ENCODE assay signal across 8 cellular contexts in the genomic region with DNA sequence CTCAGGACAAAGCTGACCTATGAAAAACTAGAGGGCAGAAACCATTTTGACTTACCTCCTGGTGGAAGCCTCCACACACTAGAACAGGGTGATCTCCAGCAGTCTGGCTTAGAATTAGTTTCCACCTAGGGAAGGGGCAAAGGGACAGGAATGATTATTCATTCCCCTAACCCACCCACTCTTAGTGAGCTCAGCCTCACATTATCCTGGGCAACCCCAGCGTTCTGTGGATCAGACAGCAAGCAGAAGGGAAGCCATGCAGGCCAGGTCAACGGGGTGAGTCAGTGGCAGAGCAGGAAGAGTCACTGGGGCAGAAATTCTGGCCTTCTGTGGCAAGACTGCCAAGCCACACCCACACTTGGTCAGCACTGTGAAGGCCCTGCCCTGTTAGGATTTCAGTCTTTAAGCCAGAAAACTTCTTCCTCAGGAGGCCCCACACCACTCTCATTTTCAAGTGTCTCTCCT. TPM values are rescaled to one million over a fixed set of nuclear protein-coding genes. Genes with fewer than 3 reads are reported as not detected.
DNase-seq lines count a peak whose midpoint lies in the region; ATAC-seq and TF ChIP-seq lines count a peak whose summit lies in the region.

No MANE protein-coding gene starts in this region.

- H3K9me3 ChIP-seq in SK-N-SH (no peaks in the 10 kb centered on the region), muscle layer of duodenum (ENCODE audit: control insufficient read depth in 1 of 2, low read length in 2 of 2) (no peaks in the 10 kb centered on the region), HAP-1 (no peaks in the 10 kb centered on the region)

- H3K4me1 ChIP-seq in SK-N-SH (ENCODE audit: control insufficient read depth in 1 of 2, insufficient read depth in 2 of 2, low read depth in 1 of 2, low read length in 1 of 2) (peaks cover 21 to 52% of the 10 kb centered on the region in 2 experiments), muscle layer of duodenum (ENCODE audit: control insufficient read depth in 1 of 2, insufficient read depth in 2 of 2, low read length in 2 of 2) (peaks cover 26 to 28% of the 10 kb centered on the region in 2 donors), HAP-1 (no peaks in the 10 kb centered on the region)

- peak; percentile 61 for ATAC-seq in HG02678 (IDR thresholded peaks at IDR 0.05; ENCODE audit: unreplicated experiment)
- ATAC-seq in GM21737 (IDR thresholded peaks at IDR 0.05; ENCODE audit: unreplicated experiment) = no peak

- H3K36me3 ChIP-seq in SK-N-SH (replicated peaks in 1 of 2; ENCODE audit: control insufficient read depth in 1 of 2, insufficient read depth in 2 of 2, low read length in 1 of 2) (peaks cover 3 to 4% of the 10 kb centered on the region in 2 experiments), muscle layer of duodenum (ENCODE audit: control insufficient read depth in 1 of 2, insufficient read depth in 2 of 2, low read length in 2 of 2) (no peaks in the 10 kb centered on the region), HAP-1 (replicated peaks) (peaks cover 34% of the 10 kb centered on the region)

- CTCF ChIA-PET in SK-N-SH (lab: Yijun Ruan, JAX) = interaction anchor here (0.9 to 1.4 kb wide), 2 partner anchors 9 to 44 kb away, joined by 3 read pairs; no protein-coding TSS in a partner anchor

- H3K27me3 ChIP-seq in SK-N-SH (ENCODE audit: insufficient read depth) (no peaks in the 10 kb centered on the region), muscle layer of duodenum (ENCODE audit: low read depth, low read length) (no peaks in the 10 kb centered on the region), HAP-1 (ENCODE audit: low read depth) (no peaks in the 10 kb centered on the region)

- in situ Hi-C loops in HAP-1 (cut with MboI; ENCODE audit: low sequenced_read_pairs) = no loop called here

- TF ChIP-seq CTCF in SK-N-SH (IDR thresholded peaks at IDR 0.05) = no peak

- no peak for TF ChIP-seq EP300 in SK-N-SH (IDR thresholded peaks at IDR 0.05; ENCODE audit: borderline replicate concordance in 1 of 2, low read depth in 1 of 2, low read length in 1 of 2)

- H3K27ac ChIP-seq in SK-N-SH (ENCODE audit: low read depth in 2 of 2, low read length in 1 of 2) = peak overlapping the region; percentile 69 to 82
- H3K27ac ChIP-seq in muscle layer of duodenum (ENCODE audit: low read length) = peak overlapping the region; percentile 92

- peak overlapping the region; percentile 53; the same call in 1 of the 2 replicates for H3K9ac ChIP-seq in SK-N-SH

- peak; percentile 53 for DNase-seq in ELF-1 (ENCODE audit: low read depth, low spot score)
- no peak for DNase-seq in SK-N-SH
- DNase-seq in erythroblast (lab: John Stamatoyannopoulos, UW) = peak; percentile 75 to 86
- no peak for DNase-seq in HAP-1 (ENCODE audit: low spot score in 2 of 2)
- no peak for DNase-seq in putamen (ENCODE audit: low spot score)

- no peaks in the 10 kb centered on the region for H3K9me2 ChIP-seq in SK-N-SH

- peak overlapping the region in 1 of 2 experiments; percentile 43; a peak in 2 of 4 replicates for H3K4me3 ChIP-seq in SK-N-SH (ENCODE audit: low read depth in 2 of 2, low read length in 1 of 2)
- peak overlapping the region; percentile 1 to 40 for H3K4me3 ChIP-seq in muscle layer of duodenum (ENCODE audit: low read depth in 1 of 2, low read length in 2 of 2)
- H3K4me3 ChIP-seq in HAP-1 = no peak overlapping the region

- peaks cover 97% of the 10 kb centered on the region for H3K79me2 ChIP-seq in SK-N-SH (ENCODE audit: insufficient read depth)

- no peaks in the 10 kb centered on the region for H4K20me1 ChIP-seq in SK-N-SH (ENCODE audit: insufficient read depth)

- POLR2A ChIA-PET in SK-N-SH (lab: Yijun Ruan, JAX) = interaction anchor here (0.8 kb wide), 1 partner anchor 28 kb away, joined by 3 read pairs; no protein-coding TSS in a partner anchor

- H3F3A ChIP-seq in SK-N-SH (replicated peaks; ENCODE audit: insufficient read depth) = peaks cover 39% of the 10 kb centered on the region

- TF ChIP-seq RAD21 in SK-N-SH (IDR thresholded peaks at IDR 0.05; ENCODE audit: low read length) = no peak

- 0 out of 2 replicates have a peak overlapping the region, but pooled peaks have one; percentile 45 for H2AFZ ChIP-seq in SK-N-SH (ENCODE audit: low read depth)

- H3K4me2 ChIP-seq in SK-N-SH = peak overlapping the region; percentile 53

- 0% methylated on average over 2 of the region's 2 CpGs for WGBS in SK-N-SH (ENCODE audit: low lambda C conversion rate)

- TF ChIP-seq POLR2A in erythroblast (IDR thresholded peaks at IDR 0.05; ENCODE audit: low read length) = peak; percentile 61

TF ChIP-seq in SK-N-SH, 30 proteins besides CTCF, POLR2A, EP300 and RAD21:
- TF ChIP-seq POLR2AphosphoS5 (IDR thresholded peaks at IDR 0.05; ENCODE audit: low read depth, low read length) = peak; percentile 43; the same call in 1 of the 2 replicates
- peak; percentile 56 for TF ChIP-seq NFIC (IDR thresholded peaks at IDR 0.05; ENCODE audit: borderline replicate concordance)
- peak; percentile 29; the same call in 1 of the 2 replicates for TF ChIP-seq JUND (IDR thresholded peaks at IDR 0.05)
- peak; percentile 35; the same call in 1 of the 2 replicates for TF ChIP-seq YY1 (IDR thresholded peaks at IDR 0.05; ENCODE audit: low read depth)
- TF ChIP-seq SIN3A (IDR thresholded peaks at IDR 0.05; ENCODE audit: borderline replicate concordance, low read depth, low read length) = no peak
- TF ChIP-seq ELF1 (IDR thresholded peaks at IDR 0.05) = no peak
- TF ChIP-seq FOSL2 (IDR thresholded peaks at IDR 0.05; ENCODE audit: borderline replicate concordance, low read depth) = peak; percentile 72

RNA-seq across cellular contexts. Expression of a gene that starts 10.5 kb away (rescaled TPM):
- polyA plus RNA-seq in SK-N-SH (2012; rRNA removed) = 111 TPM in 2 replicates
- 32.2 and 47.9 TPM in 2 replicates for polyA plus RNA-seq in SK-N-SH (2012; cell fraction: cytosol; rRNA removed)
- 295 and 336 TPM in 2 replicates for polyA plus RNA-seq in SK-N-SH (2012; cell fraction: nucleus; rRNA removed)

RNA-seq across cellular contexts. Expression of a gene that starts 10.8 kb away (rescaled TPM):
- 7.3 and 8.0 TPM in 2 replicates for polyA plus RNA-seq in SK-N-SH (2012; rRNA removed)
- polyA plus RNA-seq in SK-N-SH (2012; cell fraction: cytosol; rRNA removed) = 6.2 and 8.5 TPM in 2 replicates
- polyA plus RNA-seq in SK-N-SH (2012; cell fraction: nucleus; rRNA removed) = 6.0 and 7.2 TPM in 2 replicates

RNA-seq across cellular contexts. Expression of a gene that starts 33.3 kb away (rescaled TPM):
- 128 and 129 TPM in 2 replicates for polyA plus RNA-seq in SK-N-SH (2012; rRNA removed)
- polyA plus RNA-seq in SK-N-SH (2012; cell fraction: cytosol; rRNA removed) = 97.5 and 122 TPM in 2 replicates
- 84.1 and 89.5 TPM in 2 replicates for polyA plus RNA-seq in SK-N-SH (2012; cell fraction: nucleus; rRNA removed)

RNA-seq across cellular contexts. Expression of a gene that starts 35.9 kb away (rescaled TPM):
- not detected in 2 replicates for polyA plus RNA-seq in SK-N-SH (2012; rRNA removed)
- not detected in 2 replicates for polyA plus RNA-seq in SK-N-SH (2012; cell fraction: cytosol; rRNA removed)
- 0.18 and 0.58 TPM in 2 replicates for polyA plus RNA-seq in SK-N-SH (2012; cell fraction: nucleus; rRNA removed)

RNA-seq across cellular contexts. Expression of a gene that starts 42.7 kb away (rescaled TPM):
- 85.6 and 92.3 TPM in 2 replicates for polyA plus RNA-seq in SK-N-SH (2012; rRNA removed)
- 121 and 159 TPM in 2 replicates for polyA plus RNA-seq in SK-N-SH (2012; cell fraction: cytosol; rRNA removed)
- 32.9 and 39.9 TPM in 2 replicates for polyA plus RNA-seq in SK-N-SH (2012; cell fraction: nucleus; rRNA removed)

Comparison
In these comparisons a context has a peak if more than half of its experiments do, and no peak if none do; other contexts are left out.
1. DNase-seq: peak in ELF-1 (single experiment) and erythroblast (2 of 2); none in SK-N-SH (single experiment), HAP-1 (0 of 2) and putamen (single experiment).